25 cellular contexts compared by ENCODE assay signal in genomic region chr16:52480237-52480636, GRCh38.
"Had no signal": no experiment of that assay in that cellular context is flagged by ENCODE, and none has a peak within 500 bp of the region (broad histone marks: within the 10 kb centered on the region; RNA-seq: fewer than 3 reads in every experiment).

No MANE protein-coding gene starts in this region.

- H3K9me3 ChIP-seq: stomach, suprapubic skin, testis, thoracic aorta, thyroid gland, tibial artery, tibial nerve, transverse colon, upper lobe of left lung, upper lobe of right lung, uterus had no signal

- H3K27me3 ChIP-seq: stomach, suprapubic skin, testis, thyroid gland, tibial artery, tibial nerve, transverse colon, upper lobe of left lung, upper lobe of right lung, uterus had no signal

- ATAC-seq: stimulated activated effector memory CD8-positive, alpha-beta T cell treated with anti-CD3 and anti-CD28 coated beads, Interleukin-12 subunit alpha, Interleukin-12 subunit beta, amount 100 ng/mL, for 72 hours; stimulated activated memory B cell treated with anti-CD40 and anti-IgM and Interleukin-4, amounts not matched to agents 10 μg/mL and 1 μg/mL and 100 μg/mL, for 72 hours; stimulated activated naive B cell treated with anti-CD40 and anti-IgM and Interleukin-4, amounts not matched to agents 10 μg/mL and 1 μg/mL and 100 μg/mL, for 72 hours; stimulated activated naive CD8-positive, alpha-beta T cell treated with anti-CD3 and anti-CD28 coated beads, Interleukin-15, amount 100 ng/mL, for 72 hours; stimulated activated naive CD8-positive, alpha-beta T cell treated with anti-CD3 and anti-CD28 coated beads, Interleukin-15, Interleukin-2, amounts not matched to agents 100 U/mL and 50 U/mL, for 24 hours; upper lobe of right lung had no signal

- H3K27ac ChIP-seq: stomach, suprapubic skin, testis, thoracic aorta, thyroid gland, tibial artery, tibial nerve, transverse colon, upper lobe of left lung, upper lobe of right lung, uterus had no signal

- H3K4me3 ChIP-seq: stomach, suprapubic skin, testis, thoracic aorta, thyroid gland, tibial artery, tibial nerve, transverse colon, upper lobe of left lung, upper lobe of right lung, uterus had no signal

- H3K4me1 ChIP-seq: suprapubic skin, testis, thyroid gland, tibial artery, tibial nerve, upper lobe of left lung, upper lobe of right lung, uterus had no signal

- DNase-seq: stimulated activated CD4-positive, alpha-beta T cell treated with anti-CD3 and anti-CD28 coated beads, Interleukin-2, amount 100 ng/mL, for 48 hours; stimulated activated CD4-positive, alpha-beta T cell treated with anti-CD3 and anti-CD28 coated beads, Interleukin-4, amount 100 ng/mL, for 1 hour; stimulated activated CD4-positive, alpha-beta T cell treated with anti-CD3 and anti-CD28 coated beads, Interleukin-4, amount 100 ng/mL, for 24 hours; stimulated activated CD4-positive, alpha-beta T cell treated with anti-CD3 and anti-CD28 coated beads, Interleukin-4, amount 100 ng/mL, for 4 hours; stimulated activated CD8-positive, alpha-beta memory T cell treated with anti-CD3 and anti-CD28 coated beads, Interleukin-4, amount 100 ng/mL, for 48 hours; stimulated activated naive B cell treated with anti-CD40 and anti-IgM and Interleukin-4, amounts not matched to agents 10 μg/mL and 1 μg/mL and 100 μg/mL, for 72 hours; stimulated activated naive CD4-positive, alpha-beta T cell; stimulated activated naive CD4-positive, alpha-beta T cell treated with Interleukin-2 at 50 U/mL for 16 hours; stimulated activated naive CD8-positive, alpha-beta T cell treated with anti-CD3 and anti-CD28 coated beads, Interleukin-15, amount 100 ng/mL, for 72 hours; stimulated activated naive CD8-positive, alpha-beta T cell treated with anti-CD3 and anti-CD28 coated beads, Interleukin-15, Interleukin-2, amounts not matched to agents 100 U/mL and 50 U/mL, for 24 hours; stomach; substantia nigra; testis; thyroid gland; tibial artery; transverse colon; trophoblast cell; upper lobe of left lung; upper lobe of right lung; uterus had no signal

- H3K36me3 ChIP-seq: stomach, suprapubic skin, thoracic aorta, thyroid gland, tibial artery, tibial nerve, transverse colon, upper lobe of left lung, upper lobe of right lung, uterus had no signal
